19 cellular contexts compared by ENCODE assay signal in the genomic region with DNA sequence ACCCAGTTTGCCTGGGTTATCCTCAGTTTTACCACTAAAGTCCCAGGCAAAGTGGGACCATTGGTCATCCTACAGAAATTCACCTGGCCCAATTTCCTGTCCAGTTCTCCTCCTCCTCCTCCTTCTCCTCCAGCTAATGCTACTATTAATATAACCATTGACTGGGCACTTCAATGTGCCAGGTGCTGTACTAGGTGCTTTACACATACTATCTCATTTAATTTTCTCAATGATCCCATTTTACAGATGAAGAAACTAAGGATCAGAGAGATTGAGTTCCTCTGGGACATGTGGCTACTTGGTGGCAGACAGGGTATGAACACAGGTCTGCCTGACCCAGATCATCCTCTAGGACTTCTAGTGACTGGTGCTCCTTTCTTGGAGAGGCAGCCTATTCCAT.
"Had no signal": no experiment of that assay in that cellular context is flagged by ENCODE, and none has a peak within 500 bp of the region (broad histone marks: within the 10 kb centered on the region; RNA-seq: fewer than 3 reads in every experiment).

No MANE protein-coding gene starts in this region.

- H3K4me2 ChIP-seq: hepatocyte had no signal

- H3K4me1 ChIP-seq: lower lobe of right lung, psoas muscle had no signal

- H3K9me3 Mint-ChIP-seq: naive thymus-derived CD8-positive, alpha-beta T cell; stimulated activated naive CD8-positive, alpha-beta T cell treated with anti-CD3 and anti-CD28 coated beads, Interleukin-15, Interleukin-2, amounts not matched to agents 100 ng/mL and 50 ng/mL, for 24 hours had no signal

- H3K27ac Mint-ChIP-seq: activated CD8-positive, alpha-beta T cell treated with anti-CD3 and anti-CD28 coated beads, Interleukin-2, amount 10 ng/mL, durations not matched to agents 7 days and 5 days; stimulated activated naive CD8-positive, alpha-beta T cell treated with anti-CD3 and anti-CD28 coated beads, Interleukin-15, Interleukin-2, amounts not matched to agents 100 ng/mL and 50 ng/mL, for 24 hours had no signal

- H3K27me3 ChIP-seq: ascending aorta, hepatocyte had no signal

- H3K79me2 ChIP-seq: hepatocyte had no signal

- H3K9me3 ChIP-seq: ascending aorta, lower lobe of right lung, psoas muscle had no signal

- H3K27me3 Mint-ChIP-seq: stimulated activated naive CD8-positive, alpha-beta T cell treated with anti-CD3 and anti-CD28 coated beads, Interleukin-15, Interleukin-2, amounts not matched to agents 100 ng/mL and 50 ng/mL, for 24 hours had no signal

- H3K27ac ChIP-seq: hepatocyte, lower lobe of right lung, psoas muscle, VCaP had no signal

- H3K4me3 Mint-ChIP-seq: activated CD8-positive, alpha-beta T cell treated with anti-CD3 and anti-CD28 coated beads, Interleukin-2, amount 10 ng/mL, durations not matched to agents 7 days and 5 days; naive thymus-derived CD8-positive, alpha-beta T cell; stimulated activated naive CD8-positive, alpha-beta T cell treated with anti-CD3 and anti-CD28 coated beads, Interleukin-15, Interleukin-2, amounts not matched to agents 100 ng/mL and 50 ng/mL, for 24 hours had no signal

- H2AFZ ChIP-seq: hepatocyte had no signal

- H3K4me3 ChIP-seq: ascending aorta, coronary artery, hepatocyte, lower lobe of right lung, psoas muscle had no signal

- H3K36me3 Mint-ChIP-seq: naive thymus-derived CD8-positive, alpha-beta T cell had no signal

- FAIRE-seq: urothelium cell line had no signal

- ATAC-seq: activated CD8-positive, alpha-beta T cell treated with anti-CD3 and anti-CD28 coated beads, Interleukin-2, amount 10 ng/mL, durations not matched to agents 7 days and 5 days; lower lobe of right lung; naive thymus-derived CD8-positive, alpha-beta T cell; psoas muscle had no signal

- DNase-seq: activated CD4-positive, alpha-beta T cell treated with anti-CD3 and anti-CD28 coated beads for 48 hours; activated CD8-positive, alpha-beta memory T cell treated with anti-CD3 and anti-CD28 coated beads, Interleukin-2, amount 50 U/mL, for 48 hours; activated CD8-positive, alpha-beta T cell treated with anti-CD3 and anti-CD28 coated beads, Interleukin-2, amount 10 ng/mL, durations not matched to agents 7 days and 5 days; activated naive CD4-positive, alpha-beta T cell; caudate nucleus; effector CD4-positive, alpha-beta T cell; kidney glomerular epithelial cell; lower lobe of right lung; naive thymus-derived CD8-positive, alpha-beta T cell; psoas muscle; stimulated activated CD4-positive, alpha-beta T cell treated with anti-CD3 and anti-CD28 coated beads, Interleukin-2, amount 100 ng/mL, for 48 hours; stimulated activated CD8-positive, alpha-beta memory T cell treated with anti-CD3 and anti-CD28 coated beads, Interleukin-4, amount 100 ng/mL, for 48 hours; T-helper 1 cell had no signal
